8 cellular contexts compared by ENCODE assay signal in the genomic region with DNA sequence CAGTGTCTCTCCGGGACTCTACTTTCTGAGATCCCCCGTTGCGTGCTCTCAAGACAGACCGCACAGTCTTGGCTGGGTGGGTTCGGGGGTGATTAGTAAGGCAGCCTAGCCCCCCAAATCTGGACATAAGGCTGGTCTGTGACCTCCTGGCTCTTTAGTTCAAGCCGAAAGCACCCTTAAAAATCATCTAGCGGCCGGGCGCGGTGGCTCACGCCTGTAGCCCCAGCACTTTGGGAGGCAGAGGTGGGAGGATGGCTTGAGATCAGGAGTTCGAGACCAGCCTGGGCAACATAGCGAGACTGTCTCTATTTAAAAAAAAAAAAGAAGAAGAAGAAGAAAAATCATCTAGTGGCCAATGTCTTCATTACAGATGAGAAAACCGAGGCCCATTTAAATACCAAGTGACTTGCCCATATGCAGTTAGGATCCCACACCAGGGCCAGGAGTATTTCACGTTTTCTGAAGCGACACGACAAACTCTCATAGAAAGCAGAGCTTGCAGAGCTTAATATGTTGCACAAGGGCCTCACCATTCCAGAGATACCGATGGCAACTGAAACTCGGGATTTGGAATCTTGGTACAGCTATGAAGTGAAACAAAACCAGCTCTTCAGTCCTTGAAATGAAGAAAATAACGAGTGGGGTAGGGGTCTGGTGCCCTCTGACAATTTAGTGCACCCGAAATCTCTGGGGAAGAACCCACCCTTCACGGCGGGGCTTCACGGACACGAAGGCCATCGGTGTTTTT. TPM values are rescaled to one million over a fixed set of nuclear protein-coding genes. Genes with fewer than 3 reads are reported as not detected.
A peak's percentile ranks its signal among the peaks of the same experiment; 100 is the strongest.
DNase-seq lines count a peak whose midpoint lies in the region; ATAC-seq, FAIRE-seq and TF ChIP-seq lines count a peak whose summit lies in the region.

No MANE protein-coding gene starts in this region.

- no peak for FAIRE-seq in bronchial epithelial cell (lab: Jason Lieb, UNC)

- H3K9me3 Mint-ChIP-seq in Caco-2 (ENCODE audit: unreplicated experiment), result no peaks in the 10 kb centered on the region

- intact Hi-C loops in Caco-2 (cut with micrococcal nuclease; ENCODE audit: unreplicated experiment), result no loop called here

- H3K4me3 ChIP-seq in Caco-2 (ENCODE audit: low read depth, low read length) (peak overlapping the region; percentile 70), NB4 (ENCODE audit: low read depth, low read length) (peak overlapping the region; percentile 91), bronchial epithelial cell (ENCODE audit: low read depth, low read length) (peak overlapping the region; percentile 80), mesodermal cell (ENCODE audit: extremely low read depth, insufficient read depth, low read length, poor library complexity, severe bottlenecking) (peak overlapping the region; percentile 71)

- DNase-seq in Caco-2 (no peak), NB4 (ENCODE audit: low read depth) (peak; percentile 62), bronchial epithelial cell (ENCODE audit: low read depth) (no peak), H4 (ENCODE audit: low spot score) (no peak), KG1 (lab: John Stamatoyannopoulos, UW) (no peak), kidney tubule cell (ENCODE audit: low spot score) (no peak)

- H3K4me1 ChIP-seq in Caco-2 (peaks cover 33% of the 10 kb centered on the region), mesodermal cell (ENCODE audit: control insufficient read depth, insufficient read depth, low read length, poor library complexity, severe bottlenecking) (peaks cover 29% of the 10 kb centered on the region)

- CTCF ChIA-PET in Caco-2 (lab: Charles Lee), result interaction anchor here (0.9 to 1.6 kb wide), 4 partner anchors 13 to 46 kb away, joined by 3 to 17 read pairs (median 6); no protein-coding TSS in a partner anchor

- no peaks in the 10 kb centered on the region for H3K27me3 ChIP-seq in Caco-2 (replicated peaks; ENCODE audit: control insufficient read depth, insufficient read depth, low read length)
- H3K27me3 ChIP-seq in bronchial epithelial cell (ENCODE audit: control insufficient read depth, insufficient read depth, low read length), result no peaks in the 10 kb centered on the region

- peak overlapping the region; percentile 94 for H3K27ac ChIP-seq in mesodermal cell (ENCODE audit: low read depth, low read length, severe bottlenecking)

- peak overlapping the region; percentile 99 for H3K4me3 Mint-ChIP-seq in Caco-2 (ENCODE audit: unreplicated experiment)

- no peaks in the 10 kb centered on the region for H3K9me3 ChIP-seq in Caco-2
- H3K9me3 ChIP-seq in mesodermal cell (ENCODE audit: control insufficient read depth, low read length), result no peaks in the 10 kb centered on the region

- 77 to 82% methylated on average over 16 to 17 of the region's 26 CpGs for whole genome bisulfite sequencing in mesodermal cell (ENCODE audit: insufficient coverage in 2 of 2), 2 experiments

- peaks cover 31% of the 10 kb centered on the region for H3K36me3 Mint-ChIP-seq in Caco-2 (ENCODE audit: insufficient read depth, unreplicated experiment)

- H3K27me3 Mint-ChIP-seq in Caco-2 (ENCODE audit: insufficient read depth, unreplicated experiment), result peaks cover 9% of the 10 kb centered on the region

- H3K36me3 ChIP-seq in Caco-2 (ENCODE audit: control insufficient read depth, insufficient read depth, low read length) (peaks cover 5% of the 10 kb centered on the region), bronchial epithelial cell (ENCODE audit: control insufficient read depth, insufficient read depth, low read length) (peaks cover 1% of the 10 kb centered on the region), mesodermal cell (ENCODE audit: control insufficient read depth, insufficient read depth, low read length) (peaks cover 25% of the 10 kb centered on the region)

- no peak for ATAC-seq in GM21381 (IDR thresholded peaks at IDR 0.05; ENCODE audit: unreplicated experiment)

- peak overlapping the region; percentile 79 for H3K27ac Mint-ChIP-seq in Caco-2 (ENCODE audit: unreplicated experiment)

- TF ChIP-seq CTCF in Caco-2 (IDR thresholded peaks at IDR 0.05; ENCODE audit: insufficient read depth in 1 of 2, low read depth in 1 of 2, low read length in 1 of 2, severe bottlenecking in 1 of 2, unreplicated experiment in 1 of 2), result peak in 1 of 2 experiments; percentile 24
- TF ChIP-seq CTCF in NB4 (IDR thresholded peaks at IDR 0.05; ENCODE audit: low read depth, low read length), result peak; percentile 3
- TF ChIP-seq CTCF in bronchial epithelial cell (IDR thresholded peaks at IDR 0.05; ENCODE audit: insufficient read depth, low read length, severe bottlenecking), result no peak

- POLR2A ChIA-PET in Caco-2 (lab: Charles Lee), result interaction anchor here (0.6 to 1.4 kb wide), 4 partner anchors 10 to 1475 kb away, joined by 3 to 13 read pairs (median 8); no protein-coding TSS in a partner anchor

- TF ChIP-seq POLR2A in NB4 (IDR thresholded peaks at IDR 0.05; ENCODE audit: extremely low read depth, insufficient read length), result no peak

- H3K4me1 Mint-ChIP-seq in Caco-2 (ENCODE audit: low read depth, unreplicated experiment), result peaks cover 32% of the 10 kb centered on the region

- TSS peak; percentile 94 for BruUV-seq in Caco-2 (replicated peaks; lab: Mats Ljungman, UMichigan)

RNA-seq across cellular contexts. Expression of a gene that starts 0.7 kb away (rescaled TPM):
- total RNA-seq in Caco-2 (2022) (17.0 and 17.8 TPM in 2 replicates), bronchial epithelial cell (41.1 and 70.4 TPM in 2 replicates)
- 17.6 TPM for polyA plus RNA-seq in mesodermal cell (2013, experiment 1 of 2)
- 17.5 TPM for polyA plus RNA-seq in mesodermal cell (2013, experiment 2 of 2)
- total RNA-seq in H4 (2014; rRNA removed; shearing (Covaris generic)), result 11.3 and 20.6 TPM in 2 replicates

RNA-seq across cellular contexts. Expression of a gene that starts 21.6 kb away (rescaled TPM):
- total RNA-seq in Caco-2 (2022) (37.2 and 39.0 TPM in 2 replicates), bronchial epithelial cell (34.2 and 38.3 TPM in 2 replicates)
- polyA plus RNA-seq in mesodermal cell (2013, experiment 1 of 2), result 19.3 TPM
- 20.6 TPM for polyA plus RNA-seq in mesodermal cell (2013, experiment 2 of 2)
- total RNA-seq in H4 (2014; rRNA removed; shearing (Covaris generic)), result 29.8 and 29.9 TPM in 2 replicates

RNA-seq across cellular contexts. Expression of a gene that starts 45.2 kb away (rescaled TPM):
- total RNA-seq in Caco-2 (2022) (39.9 and 43.5 TPM in 2 replicates), bronchial epithelial cell (47.9 and 53.4 TPM in 2 replicates)
- polyA plus RNA-seq in mesodermal cell (2013, experiment 1 of 2), result 34.0 TPM
- polyA plus RNA-seq in mesodermal cell (2013, experiment 2 of 2), result 29.9 TPM
- 46.7 and 56.6 TPM in 2 replicates for total RNA-seq in H4 (2014; rRNA removed; shearing (Covaris generic))
